ENCODE assay signal across 1 cellular context in the genomic region with DNA sequence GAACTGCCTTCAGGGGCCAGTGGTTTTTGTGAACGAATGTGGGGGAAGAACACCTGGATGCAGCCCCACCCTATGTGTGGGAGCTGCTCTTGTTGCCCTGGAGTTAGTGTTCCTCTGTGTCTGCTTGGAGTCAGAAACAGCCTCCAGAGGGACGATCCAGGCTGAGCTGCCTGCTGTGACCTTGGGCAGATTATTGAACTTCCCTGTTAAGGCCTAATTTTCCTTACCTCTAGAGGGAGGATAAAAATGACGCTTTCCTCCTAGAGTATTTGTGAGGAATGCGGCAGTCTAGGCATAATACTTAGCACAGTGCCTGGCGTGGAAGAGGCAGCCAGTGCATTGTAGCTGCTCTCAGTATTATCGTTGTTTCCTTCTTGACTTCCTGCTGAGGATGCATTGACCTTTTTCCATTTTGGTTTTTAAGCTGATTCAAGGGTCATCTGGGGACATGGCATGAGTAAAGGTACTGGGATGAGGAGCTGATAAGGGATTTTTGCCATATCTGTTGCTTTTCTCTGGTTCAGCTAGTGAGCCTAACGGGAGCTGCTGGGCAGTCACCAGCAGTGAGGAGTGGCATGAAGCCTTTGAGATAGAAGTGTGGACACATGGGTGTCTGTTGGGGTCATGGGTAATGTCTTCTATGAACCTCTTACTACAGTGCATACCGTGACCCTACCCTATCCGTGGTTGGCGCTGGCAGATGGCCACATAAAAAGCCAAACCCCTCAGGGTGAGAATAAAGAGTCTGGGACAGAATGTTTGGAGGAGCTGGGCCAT.
TF ChIP-seq lines count a peak whose summit lies in the region.

No MANE protein-coding gene starts in this region.

TF ChIP-seq in H1, 55 proteins besides CTCF, POLR2A, EP300 and RAD21:
- TF ChIP-seq JUND (IDR thresholded peaks at IDR 0.05; ENCODE audit: low read length) (no peak), CHD1 (IDR thresholded peaks at IDR 0.05; ENCODE audit: low read depth, low read length) (no peak), CEBPB (IDR thresholded peaks at IDR 0.05; ENCODE audit: low read depth, low read length) (no peak), SIN3A (conservative IDR thresholded peaks at IDR 0.05 in 1 of 2, IDR thresholded peaks at IDR 0.05 in 1 of 2; ENCODE audit: low read depth in 1 of 2, low read length in 2 of 2) (no peak), CREB1 (IDR thresholded peaks at IDR 0.05) (no peak), SIRT6 (IDR thresholded peaks at IDR 0.05; ENCODE audit: low read length) (no peak)
TF ChIP-seq in H1: peak in this region for 0.
